Comparison of ENCODE assay signal across 8 cellular contexts in the genomic region with DNA sequence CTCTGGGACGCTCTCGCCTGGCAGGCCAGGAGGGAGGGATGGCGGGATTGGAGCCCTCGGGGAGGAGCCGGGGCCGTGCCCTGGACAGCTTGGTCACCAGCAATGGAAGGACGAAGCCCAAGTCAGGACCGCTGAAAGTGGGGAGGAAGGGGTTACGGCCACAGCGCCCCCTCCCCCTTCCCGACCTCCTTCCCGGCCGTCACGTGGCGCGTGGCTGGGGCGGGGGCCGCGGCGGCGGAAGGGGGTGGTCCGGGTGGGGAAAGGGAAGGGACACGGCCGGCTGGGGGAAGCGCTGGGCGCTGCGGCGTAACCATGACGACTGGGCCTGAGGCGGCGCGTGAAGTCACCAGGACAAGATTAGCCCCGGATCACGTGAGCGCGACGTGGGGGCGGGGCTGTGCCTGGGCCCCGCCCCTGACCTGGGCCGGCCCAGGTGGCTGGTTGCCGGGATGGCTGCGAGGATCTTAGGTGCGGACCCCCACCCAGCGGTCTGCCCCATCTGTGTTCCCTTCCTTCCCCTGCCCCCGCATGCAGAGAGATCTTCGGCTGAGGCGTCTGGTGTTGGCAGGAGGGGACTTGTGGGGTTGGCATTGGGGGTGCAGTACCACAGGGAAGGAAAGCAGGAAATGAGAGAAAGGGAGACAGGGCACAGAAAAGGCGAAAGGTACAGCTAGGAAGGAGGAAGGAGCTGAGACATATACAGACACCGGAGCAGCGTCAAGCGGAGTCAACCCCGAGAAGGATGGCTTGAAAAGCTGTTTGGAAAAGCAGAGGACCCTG. TPM values are rescaled to one million over a fixed set of nuclear protein-coding genes. Genes with fewer than 3 reads are reported as not detected.
A peak's percentile ranks its signal among the peaks of the same experiment; 100 is the strongest.
DNase-seq lines count a peak whose midpoint lies in the region; ATAC-seq and TF ChIP-seq lines count a peak whose summit lies in the region.

No MANE protein-coding gene starts in this region.

- peak overlapping the region; percentile 90 for H3K4me2 ChIP-seq in BLaER1

- peak overlapping the region; percentile 80 for H3K4me3 Mint-ChIP-seq in activated CD8-positive, alpha-beta T cell treated with anti-CD3 and anti-CD28 coated beads for 36 hours

- peaks cover 23% of the 10 kb centered on the region for H3K4me1 Mint-ChIP-seq in activated CD8-positive, alpha-beta T cell treated with anti-CD3 and anti-CD28 coated beads for 36 hours (ENCODE audit: low read depth)

- CTCF ChIA-PET in activated CD8-positive, alpha-beta T cell treated with anti-CD3 and anti-CD28 coated beads for 36 hours (lab: Charles Lee), result interaction anchor here (1.1 to 3.6 kb wide), 9 partner anchors 11 to 172 kb away, joined by 3 to 19 read pairs (median 5); partner anchors contain the start of genes AAAS and NPFF

- intact Hi-C loops in activated CD8-positive, alpha-beta T cell treated with anti-CD3 and anti-CD28 coated beads for 36 hours (cut with micrococcal nuclease), result no loop called here
- intact Hi-C loops in lower lobe of right lung (cut with DNase I), result no loop called here

- peak overlapping the region; percentile 72 for H3K9ac ChIP-seq in BLaER1
- peak overlapping the region; percentile 60 to 81 for H3K9ac ChIP-seq in duodenal mucosa (ENCODE audit: low read depth in 1 of 2, low read length in 2 of 2)

- H3K36me3 Mint-ChIP-seq in activated CD8-positive, alpha-beta T cell treated with anti-CD3 and anti-CD28 coated beads for 36 hours (ENCODE audit: low read depth), result no peaks in the 10 kb centered on the region

- peak; percentile 94 for DNase-seq in NCI-H748 (lab: John Stamatoyannopoulos, UW; ENCODE audit: unreplicated experiment)
- peak; percentile 92 for DNase-seq in activated CD8-positive, alpha-beta T cell treated with anti-CD3 and anti-CD28 coated beads for 36 hours
- DNase-seq in lower lobe of right lung, result peak; percentile 96
- peak; percentile 78 to 80 for DNase-seq in stimulated activated CD4-positive, alpha-beta T cell treated with anti-CD3 and anti-CD28 coated beads, Interleukin-4, amount 100 ng/mL, for 48 hours (ENCODE audit: low read depth in 2 of 2)

- H3K27ac Mint-ChIP-seq in activated CD8-positive, alpha-beta T cell treated with anti-CD3 and anti-CD28 coated beads for 36 hours, result peak overlapping the region; percentile 88

- H3K36me3 ChIP-seq in BLaER1 (peaks cover 10% of the 10 kb centered on the region), duodenal mucosa (ENCODE audit: control insufficient read depth in 1 of 2, insufficient read depth in 2 of 2, low read length in 2 of 2) (peaks cover 0 to under 1% of the 10 kb centered on the region in 2 donors), lower lobe of right lung (no peaks in the 10 kb centered on the region)

- ATAC-seq in GM19328 (IDR thresholded peaks at IDR 0.05; ENCODE audit: unreplicated experiment), result peak; percentile 92
- peak; percentile 77 for ATAC-seq in HG03520 (IDR thresholded peaks at IDR 0.05; ENCODE audit: unreplicated experiment)
- peak; percentile 96 for ATAC-seq in activated CD8-positive, alpha-beta T cell treated with anti-CD3 and anti-CD28 coated beads for 36 hours
- ATAC-seq in lower lobe of right lung, result peak; percentile 97 to 98

- no peak for TF ChIP-seq CTCF in activated CD8-positive, alpha-beta T cell treated with anti-CD3 and anti-CD28 coated beads for 36 hours (IDR thresholded peaks at IDR 0.05)
- TF ChIP-seq CTCF in lower lobe of right lung (IDR thresholded peaks at IDR 0.05), result no peak

- H3K4me3 ChIP-seq in BLaER1 (peak overlapping the region; percentile 69), duodenal mucosa (ENCODE audit: low read depth in 1 of 2, low read length in 2 of 2) (peak overlapping the region; percentile 75 to 96), lower lobe of right lung (peak overlapping the region; percentile 63)

- peak overlapping the region; percentile 80 for H3K27ac ChIP-seq in BLaER1
- H3K27ac ChIP-seq in duodenal mucosa (ENCODE audit: low read depth, low read length), result peak overlapping the region; percentile 81
- H3K27ac ChIP-seq in lower lobe of right lung, result peak overlapping the region; percentile 86

- H3K27me3 Mint-ChIP-seq in activated CD8-positive, alpha-beta T cell treated with anti-CD3 and anti-CD28 coated beads for 36 hours, result no peaks in the 10 kb centered on the region

- peaks cover 18% of the 10 kb centered on the region; the same call in 1 of the 2 replicates for H4K20me1 ChIP-seq in BLaER1

- POLR2A ChIA-PET in activated CD8-positive, alpha-beta T cell treated with anti-CD3 and anti-CD28 coated beads for 36 hours (lab: Charles Lee), result interaction anchor here (1.2 to 54.1 kb wide), 3 partner anchors 8 to 172 kb away, joined by 3 to 1494 read pairs (median 4); partner anchors contain the start of genes AAAS, PCBP2 and TARBP2

- no peaks in the 10 kb centered on the region for H3K9me3 ChIP-seq in BLaER1
- no peaks in the 10 kb centered on the region for H3K9me3 ChIP-seq in duodenal mucosa (ENCODE audit: control insufficient read depth in 1 of 2, low read length in 2 of 2)
- H3K9me3 ChIP-seq in lower lobe of right lung, result no peaks in the 10 kb centered on the region

- peaks cover 65% of the 10 kb centered on the region for H3K4me1 ChIP-seq in BLaER1
- H3K4me1 ChIP-seq in duodenal mucosa (ENCODE audit: control insufficient read depth in 1 of 2, insufficient read depth in 2 of 2, low read length in 2 of 2), result peaks cover 21 to 23% of the 10 kb centered on the region in 2 donors
- H3K4me1 ChIP-seq in lower lobe of right lung, result peaks cover 50% of the 10 kb centered on the region

- H3K9me3 Mint-ChIP-seq in activated CD8-positive, alpha-beta T cell treated with anti-CD3 and anti-CD28 coated beads for 36 hours, result no peaks in the 10 kb centered on the region

- no peaks in the 10 kb centered on the region for H3K27me3 ChIP-seq in BLaER1
- no peaks in the 10 kb centered on the region for H3K27me3 ChIP-seq in duodenal mucosa (ENCODE audit: control insufficient read depth in 1 of 2, insufficient read depth in 2 of 2, low read length in 2 of 2)
- no peaks in the 10 kb centered on the region for H3K27me3 ChIP-seq in lower lobe of right lung (ENCODE audit: low read depth)

RNA-seq across cellular contexts. Expression of gene MAP3K12, which starts 6.2 kb away (rescaled TPM):
- 10 to 100 TPM in 1 of 2 experiments, 1 to 10 TPM in 1; 8.2 to 10.0 TPM for total RNA-seq in activated CD8-positive, alpha-beta T cell treated with anti-CD3 and anti-CD28 coated beads for 36 hours
- 17.5 TPM for total RNA-seq in lower lobe of right lung

RNA-seq across cellular contexts. Expression of gene TARBP2, which starts 8.1 kb away (rescaled TPM):
- 10 to 100 TPM; 32.0 to 33.3 TPM for total RNA-seq in activated CD8-positive, alpha-beta T cell treated with anti-CD3 and anti-CD28 coated beads for 36 hours
- 34.3 TPM for total RNA-seq in lower lobe of right lung

RNA-seq across cellular contexts. Expression of gene NPFF, which starts 14.3 kb away (rescaled TPM):
- not detected for total RNA-seq in activated CD8-positive, alpha-beta T cell treated with anti-CD3 and anti-CD28 coated beads for 36 hours
- total RNA-seq in lower lobe of right lung, result not detected

RNA-seq across cellular contexts. Expression of gene PCBP2, which starts 41.1 kb away (rescaled TPM):
- 100 to 1,000 TPM; 958 to 973 TPM for total RNA-seq in activated CD8-positive, alpha-beta T cell treated with anti-CD3 and anti-CD28 coated beads for 36 hours
- total RNA-seq in lower lobe of right lung, result 767 TPM

RNA-seq across cellular contexts. Expression of gene PRR13, which starts 51.5 kb away (rescaled TPM):
- total RNA-seq in activated CD8-positive, alpha-beta T cell treated with anti-CD3 and anti-CD28 coated beads for 36 hours, result 100 to 1,000 TPM; 167 to 187 TPM
- total RNA-seq in lower lobe of right lung, result 216 TPM

Comparison
In these comparisons a context has a peak if more than half of its experiments do, and no peak if none do; other contexts are left out.
1. Peak in every context shown above with its lines: DNase-seq, ATAC-seq, H3K4me3 ChIP-seq and H3K27ac ChIP-seq.